In genomic region chr6:42104807-42105713, GRCh38 we compare ENCODE assay signal across 8 cellular contexts. TPM values are rescaled to one million over a fixed set of nuclear protein-coding genes. Genes with fewer than 3 reads are reported as not detected.
DNase-seq lines count a peak whose midpoint lies in the region; ATAC-seq and TF ChIP-seq lines count a peak whose summit lies in the region.

No MANE protein-coding gene starts in this region.

- 74% methylated on average over 31 to 35 of the region's 35 CpGs for WGBS in esophagus, 2 donors

- peak overlapping the region; percentile 80 for H3K9ac ChIP-seq in NT2/D1 (ENCODE audit: insufficient read length, low read depth)
- H3K9ac ChIP-seq in skeletal muscle satellite cell (ENCODE audit: low read depth, low read length), result peak overlapping the region; percentile 31

- H3K27me3 ChIP-seq in NT2/D1 (ENCODE audit: insufficient read depth, insufficient read length) (no peaks in the 10 kb centered on the region), esophagus (ENCODE audit: control insufficient read depth in 1 of 2, insufficient read depth in 2 of 2, low read length in 2 of 2) (no peaks in the 10 kb centered on the region), skeletal muscle satellite cell (ENCODE audit: control insufficient read depth, insufficient read depth, low read length) (no peaks in the 10 kb centered on the region)

- DNase-seq in GM20000 (ENCODE audit: low spot score) (peak; percentile 35), NT2/D1 (ENCODE audit: low read depth, low spot score) (no peak), HuH-7.5 (ENCODE audit: low spot score) (no peak), NCI-H2029 treated with DMSO at 0.1 percent for 48 hours (lab: John Stamatoyannopoulos, UW) (no peak), NCI-H2196 treated with DMSO at 0.1 percent for 48 hours (lab: John Stamatoyannopoulos, UW; ENCODE audit: unreplicated experiment) (no peak)

- no peak for TF ChIP-seq CTCF in GM20000 (IDR thresholded peaks at IDR 0.05; ENCODE audit: extremely low read depth, missing control alignments)

- peak overlapping the region in 1 of 2 donors; percentile 28 for H3K27ac ChIP-seq in esophagus (ENCODE audit: low read depth in 2 of 2, low read length in 1 of 2)

- H3K9me3 ChIP-seq in NT2/D1 (ENCODE audit: insufficient read depth, low read length), result no peaks in the 10 kb centered on the region
- peaks cover 0 to 2% of the 10 kb centered on the region in 2 donors for H3K9me3 ChIP-seq in esophagus (ENCODE audit: control insufficient read depth in 2 of 2, insufficient read depth in 1 of 2, low read depth in 1 of 2, low read length in 1 of 2)
- no peaks in the 10 kb centered on the region for H3K9me3 ChIP-seq in skeletal muscle satellite cell (replicated peaks; ENCODE audit: low read length)

- peak overlapping the region; percentile 64 for H3K4me2 ChIP-seq in skeletal muscle satellite cell (ENCODE audit: low read length)

- peaks cover 29% of the 10 kb centered on the region for H3K36me3 ChIP-seq in NT2/D1 (ENCODE audit: insufficient read depth, insufficient read length, low read length)
- peaks cover 3 to 45% of the 10 kb centered on the region in 2 donors for H3K36me3 ChIP-seq in esophagus (ENCODE audit: control insufficient read depth in 2 of 2, insufficient read depth in 2 of 2, low read length in 1 of 2)
- peaks cover 8% of the 10 kb centered on the region for H3K36me3 ChIP-seq in skeletal muscle satellite cell (ENCODE audit: insufficient read depth, low read length)

- H3K4me1 ChIP-seq in NT2/D1 (ENCODE audit: insufficient read depth, insufficient read length) (peaks cover 15% of the 10 kb centered on the region), esophagus (ENCODE audit: control insufficient read depth in 2 of 2, insufficient read depth in 2 of 2, low read length in 1 of 2) (peaks cover 2 to 16% of the 10 kb centered on the region in 2 donors), skeletal muscle satellite cell (ENCODE audit: control insufficient read depth, insufficient read depth, low read length) (peaks cover 12% of the 10 kb centered on the region)

- ATAC-seq in GM21786 (IDR thresholded peaks at IDR 0.05; ENCODE audit: unreplicated experiment), result no peak

- H3K4me3 ChIP-seq in NT2/D1 (ENCODE audit: insufficient read length, low read depth) (peak overlapping the region; percentile 34), esophagus (ENCODE audit: low read depth in 1 of 2, low read length in 2 of 2) (peak overlapping the region; percentile 23 to 33), skeletal muscle satellite cell (ENCODE audit: low read length) (no peak overlapping the region)

RNA-seq across cellular contexts. Expression of gene C6orf132, which starts 37.4 kb away (rescaled TPM):
- 100 to 1,000 TPM; 150 to 357 TPM for polyA plus RNA-seq in esophagus
- 4.3 and 5.5 TPM in 2 replicates for total RNA-seq in skeletal muscle satellite cell (2012; rRNA removed)

RNA-seq across cellular contexts. Expression of gene TAF8, which starts 54.7 kb away (rescaled TPM):
- polyA plus RNA-seq in esophagus, result 1 to 10 TPM; 6.0 to 7.5 TPM
- total RNA-seq in skeletal muscle satellite cell (2012; rRNA removed), result 14.4 and 15.7 TPM in 2 replicates
